In the genomic region with DNA sequence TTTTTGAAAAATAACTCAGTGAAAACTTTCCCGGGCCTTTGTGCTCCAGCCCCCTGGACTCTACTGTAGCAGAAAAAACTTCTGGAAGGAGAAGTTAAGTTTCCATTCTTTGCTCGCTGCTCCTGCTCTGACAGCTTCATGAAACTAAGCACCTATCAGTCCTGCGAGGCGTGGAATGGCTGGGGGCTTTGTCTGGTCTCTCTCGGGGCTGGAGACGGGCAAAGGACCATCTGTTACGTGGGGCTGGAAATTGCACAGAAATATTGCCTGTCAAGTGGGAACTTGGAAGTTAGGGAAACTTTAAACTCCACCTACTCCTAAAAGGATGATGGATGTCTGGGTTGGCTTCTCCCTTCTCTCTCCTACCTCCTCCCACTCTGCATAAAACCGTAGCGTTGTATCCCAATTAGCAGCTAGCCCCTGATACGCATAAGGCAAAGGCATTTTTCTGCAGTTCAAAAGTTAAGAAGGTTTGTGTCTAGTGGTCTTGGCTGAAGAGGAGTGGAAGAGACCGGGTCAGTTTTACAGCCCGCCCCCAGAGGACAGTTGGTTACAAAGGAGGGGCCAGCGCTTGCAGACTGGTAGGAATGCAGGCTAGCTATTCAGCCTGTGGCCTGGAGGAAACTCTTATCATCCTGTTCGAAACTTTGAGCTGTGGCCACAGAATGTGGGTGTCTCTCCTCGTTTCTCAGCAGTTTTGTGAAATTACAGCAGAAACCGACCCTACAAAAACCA, we compare ENCODE assay signal across 9 cellular contexts. TPM values are rescaled to one million over a fixed set of nuclear protein-coding genes. Genes with fewer than 3 reads are reported as not detected.
DNase-seq lines count a peak whose midpoint lies in the region; ATAC-seq lines count a peak whose summit lies in the region.
"Had no signal": no experiment of that assay in that cellular context is flagged by ENCODE, and none has a peak within 500 bp of the region (broad histone marks: within the 10 kb centered on the region; RNA-seq: fewer than 3 reads in every experiment).

No MANE protein-coding gene starts in this region.

- peaks cover 45% of the 10 kb centered on the region for H3K27me3 Mint-ChIP-seq in stimulated activated naive CD8-positive, alpha-beta T cell treated with anti-CD3 and anti-CD28 coated beads, Interleukin-15, amount 100 ng/mL, for 72 hours

- ATAC-seq in GM19372 (IDR thresholded peaks at IDR 0.05; ENCODE audit: low read depth, unreplicated experiment) = peak; percentile 61
- ATAC-seq in stimulated activated naive CD8-positive, alpha-beta T cell treated with anti-CD3 and anti-CD28 coated beads, Interleukin-15, amount 100 ng/mL, for 72 hours = no peak
- no peak for ATAC-seq in HG03108 (IDR thresholded peaks at IDR 0.05; ENCODE audit: unreplicated experiment)

- no peaks in the 10 kb centered on the region for H3K4me1 Mint-ChIP-seq in stimulated activated naive CD8-positive, alpha-beta T cell treated with anti-CD3 and anti-CD28 coated beads, Interleukin-15, amount 100 ng/mL, for 72 hours

- no peak overlapping the region for H3K4me3 Mint-ChIP-seq in stimulated activated naive CD8-positive, alpha-beta T cell treated with anti-CD3 and anti-CD28 coated beads, Interleukin-15, amount 100 ng/mL, for 72 hours
- H3K4me3 Mint-ChIP-seq: naive B cell had no signal

- no peak overlapping the region for H3K27ac Mint-ChIP-seq in stimulated activated naive CD8-positive, alpha-beta T cell treated with anti-CD3 and anti-CD28 coated beads, Interleukin-15, amount 100 ng/mL, for 72 hours
- H3K27ac Mint-ChIP-seq: naive B cell had no signal

- H3K9me3 Mint-ChIP-seq in stimulated activated naive CD8-positive, alpha-beta T cell treated with anti-CD3 and anti-CD28 coated beads, Interleukin-15, amount 100 ng/mL, for 72 hours = no peaks in the 10 kb centered on the region

- DNase-seq in amniotic epithelial cell (ENCODE audit: low read depth) = peak; percentile 86
- peak; percentile 32 to 51 for DNase-seq in hippocampal formation (lab: John Stamatoyannopoulos, UW)
- DNase-seq in renal cortical epithelial cell (ENCODE audit: low read depth) = peak; percentile 10
- DNase-seq in DMS79 (lab: John Stamatoyannopoulos, UW) = no peak
- no peak for DNase-seq in stimulated activated naive CD8-positive, alpha-beta T cell treated with anti-CD3 and anti-CD28 coated beads, Interleukin-15, amount 100 ng/mL, for 72 hours
- DNase-seq in stimulated activated naive CD4-positive, alpha-beta T cell treated with Interleukin-2 at 50 U/mL for 16 hours (lab: John Stamatoyannopoulos, UW) = no peak
- DNase-seq: naive B cell had no signal

RNA-seq across cellular contexts. Expression of a gene that starts 1.2 kb away (rescaled TPM):
- total RNA-seq in renal cortical epithelial cell = 1.7 TPM in 1 of 2 replicates, not detected in the other

Comparison
In these comparisons a context has a peak if more than half of its experiments do, and no peak if none do; other contexts are left out.
1. DNase-seq: peak in amniotic epithelial cell (single experiment), hippocampal formation (2 of 2) and renal cortical epithelial cell (single experiment); none in DMS79 (single experiment), stimulated activated naive CD8-positive, alpha-beta T cell treated with anti-CD3 and anti-CD28 coated beads, Interleukin-15, amount 100 ng/mL, for 72 hours (0 of 2) and stimulated activated naive CD4-positive, alpha-beta T cell treated with Interleukin-2 at 50 U/mL for 16 hours (single experiment).